ENCODE assay signal across 12 cellular contexts in the genomic region with DNA sequence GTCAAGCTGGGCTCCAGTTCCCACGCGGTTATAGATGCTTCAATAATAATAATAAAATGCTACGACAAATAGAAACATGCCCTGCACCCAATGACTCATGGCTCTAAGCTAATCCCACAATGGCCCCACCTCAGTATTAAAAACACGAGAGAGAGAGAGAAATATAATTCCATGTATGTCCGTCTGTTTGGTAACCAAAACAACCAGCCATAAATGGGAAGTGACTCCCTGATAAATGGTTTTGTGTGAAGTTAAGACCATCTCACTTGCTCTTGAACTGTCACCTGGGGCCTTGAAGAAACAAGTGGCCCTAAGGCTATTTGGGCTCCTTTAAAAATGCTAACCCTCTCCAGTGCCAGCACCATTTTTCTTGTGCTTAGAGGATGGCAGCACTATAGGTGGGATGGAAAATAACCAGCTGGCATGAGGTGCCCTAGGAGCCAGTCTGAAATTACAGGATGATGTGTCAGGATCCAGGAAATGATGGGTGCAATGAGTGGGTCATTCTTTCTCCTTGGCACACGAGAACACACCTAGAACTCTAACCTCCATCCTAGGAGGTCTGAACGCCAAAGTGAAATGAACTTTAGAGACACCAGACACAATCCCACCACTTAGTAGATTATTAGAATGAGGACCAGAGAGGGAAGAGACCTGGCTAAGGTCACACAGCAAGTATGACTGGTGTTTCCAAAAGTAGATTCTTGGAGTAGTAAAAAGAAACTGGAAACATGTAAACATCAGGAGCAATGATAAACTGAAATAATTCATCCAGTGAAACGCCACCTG. TPM values are rescaled to one million over a fixed set of nuclear protein-coding genes. Genes with fewer than 3 reads are reported as not detected.
DNase-seq lines count a peak whose midpoint lies in the region; ATAC-seq and TF ChIP-seq lines count a peak whose summit lies in the region.
"Had no signal": no experiment of that assay in that cellular context is flagged by ENCODE, and none has a peak within 500 bp of the region (broad histone marks: within the 10 kb centered on the region; RNA-seq: fewer than 3 reads in every experiment).

No MANE protein-coding gene starts in this region.

- H3K4me3 ChIP-seq in epithelial cell of esophagus (ENCODE audit: low read length) (no peak overlapping the region), thyroid gland (replicated peaks in 1 of 3) (no peak overlapping the region)
- H3K4me3 ChIP-seq: GM23338 had no signal

- no peaks in the 10 kb centered on the region for H3K36me3 ChIP-seq in thyroid gland

- no peak for TF ChIP-seq CTCF in epithelial cell of esophagus (IDR thresholded peaks at IDR 0.05; ENCODE audit: insufficient read depth, low read depth, low read length, missing control alignments)
- TF ChIP-seq CTCF in thyroid gland (IDR thresholded peaks at IDR 0.05) = no peak

- ATAC-seq in GM18868 (IDR thresholded peaks at IDR 0.05; ENCODE audit: unreplicated experiment) (peak; percentile 28), GM21737 (IDR thresholded peaks at IDR 0.05; ENCODE audit: unreplicated experiment) (peak; percentile 20), HG03378 (IDR thresholded peaks at IDR 0.05; ENCODE audit: unreplicated experiment) (peak; percentile 23)
- ATAC-seq: GM23338 had no signal

- DNase-seq in epithelial cell of esophagus (ENCODE audit: low read depth) (peak; percentile 98), NOMO-1 treated with dmso at 0.1 percent for 144 hours (lab: John Stamatoyannopoulos, UW; ENCODE audit: unreplicated experiment) (no peak), thyroid gland (no peak), midbrain (lab: John Stamatoyannopoulos, UW) (no peak), NCI-H2171 (lab: John Stamatoyannopoulos, UW) (no peak)
- DNase-seq: activated naive CD4-positive, alpha-beta T cell treated with anti-CD3 and anti-CD28 coated beads, Interleukin-2, amount 10 ng/mL, durations not matched to agents 7 days and 5 days; DMS 273 treated with DMSO at 0.1 percent for 48 hours; SW 1271 had no signal

- TF ChIP-seq POLR2A in thyroid gland (IDR thresholded peaks at IDR 0.05) = no peak

- H3K27ac ChIP-seq in thyroid gland = no peak overlapping the region

- intact Hi-C loops in thyroid gland (cut with DNase I) = no loop called here

- WGBS in thyroid gland, 2 donors = 82 to 86% methylated on average over 8 of the region's 8 CpGs

- H3K9me3 ChIP-seq in thyroid gland = no peaks in the 10 kb centered on the region

- no peaks in the 10 kb centered on the region for H3K4me1 ChIP-seq in thyroid gland

- no peaks in the 10 kb centered on the region for H3K27me3 ChIP-seq in thyroid gland

RNA-seq across cellular contexts. Expression of a gene that starts 35.7 kb away (rescaled TPM):
- 1 to 10 TPM; 1.1 to 5.1 (median 4.2) TPM for total RNA-seq in thyroid gland
